In the genomic region with DNA sequence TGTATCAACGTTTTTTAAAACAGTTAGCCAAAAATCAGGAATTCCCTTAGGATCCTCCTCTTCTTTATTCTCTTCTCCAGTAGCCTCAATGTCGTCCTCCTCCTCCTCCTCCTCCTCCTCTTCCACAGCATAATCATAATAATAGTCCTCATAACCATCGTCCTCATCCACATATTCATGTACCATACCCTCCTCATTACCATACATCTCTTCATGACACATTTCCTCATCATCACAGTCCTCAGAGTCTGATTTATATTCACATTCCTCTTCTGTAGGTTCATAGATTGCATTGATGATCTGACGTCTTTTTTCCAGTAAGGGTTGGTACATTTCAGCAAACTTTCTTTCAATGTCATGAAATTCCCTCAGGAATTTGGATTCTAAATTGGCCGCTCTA, we compare ENCODE assay signal across 1 cellular context.
TF ChIP-seq lines count a peak whose summit lies in the region.

No MANE protein-coding gene starts in this region.

TF ChIP-seq in HEK293, 187 proteins besides CTCF, POLR2A, EP300 and RAD21 (continued from another document):
- TF ChIP-seq ZNF626 (tag by site-specific recombination; IDR thresholded peaks at IDR 0.05) (no peak), KLF10 (tag by site-specific recombination; IDR thresholded peaks at IDR 0.05) (no peak), ZNF785 (tag by site-specific recombination; IDR thresholded peaks at IDR 0.05) (no peak), ZEB2 (tag by site-specific recombination; IDR thresholded peaks at IDR 0.05) (no peak), ZNF596 (tag by site-specific recombination; IDR thresholded peaks at IDR 0.05) (no peak), MEIS1 (CRISPR knock-in tag; IDR thresholded peaks at IDR 0.05; ENCODE audit: borderline replicate concordance) (no peak)
- TF ChIP-seq, protein P1, sequence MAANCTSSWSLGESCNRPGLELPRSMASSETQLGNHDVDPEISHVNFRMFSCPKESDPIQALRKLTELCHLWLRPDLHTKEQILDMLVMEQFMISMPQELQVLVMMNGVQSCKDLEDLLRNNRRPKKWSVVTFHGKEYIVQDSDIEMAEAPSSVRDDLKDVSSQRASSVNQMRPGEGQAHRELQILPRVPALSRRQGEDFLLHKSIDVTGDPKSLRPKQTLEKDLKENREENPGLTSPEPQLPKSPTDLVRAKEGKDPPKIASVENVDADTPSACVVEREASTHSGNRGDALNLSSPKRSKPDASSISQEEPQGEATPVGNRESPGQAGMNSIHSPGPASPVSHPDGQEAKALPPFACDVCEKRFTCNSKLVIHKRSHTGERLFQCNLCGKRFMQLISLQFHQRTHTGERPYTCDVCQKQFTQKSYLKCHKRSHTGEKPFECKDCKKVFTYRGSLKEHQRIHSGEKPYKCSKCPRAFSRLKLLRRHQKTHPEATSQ (tag by site-specific recombination; IDR thresholded peaks at IDR 0.05): no peak
- TF ChIP-seq, protein P2, sequence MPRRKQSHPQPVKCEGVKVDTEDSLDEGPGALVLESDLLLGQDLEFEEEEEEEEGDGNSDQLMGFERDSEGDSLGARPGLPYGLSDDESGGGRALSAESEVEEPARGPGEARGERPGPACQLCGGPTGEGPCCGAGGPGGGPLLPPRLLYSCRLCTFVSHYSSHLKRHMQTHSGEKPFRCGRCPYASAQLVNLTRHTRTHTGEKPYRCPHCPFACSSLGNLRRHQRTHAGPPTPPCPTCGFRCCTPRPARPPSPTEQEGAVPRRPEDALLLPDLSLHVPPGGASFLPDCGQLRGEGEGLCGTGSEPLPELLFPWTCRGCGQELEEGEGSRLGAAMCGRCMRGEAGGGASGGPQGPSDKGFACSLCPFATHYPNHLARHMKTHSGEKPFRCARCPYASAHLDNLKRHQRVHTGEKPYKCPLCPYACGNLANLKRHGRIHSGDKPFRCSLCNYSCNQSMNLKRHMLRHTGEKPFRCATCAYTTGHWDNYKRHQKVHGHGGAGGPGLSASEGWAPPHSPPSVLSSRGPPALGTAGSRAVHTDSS (tag by site-specific recombination; IDR thresholded peaks at IDR 0.05): no peak
